ENCODE assay signal across 10 cellular contexts in genomic region chr5:177306674-177307543, GRCh38. TPM values are rescaled to one million over a fixed set of nuclear protein-coding genes. Genes with fewer than 3 reads are reported as not detected.
DNase-seq lines count a peak whose midpoint lies in the region; ATAC-seq, FAIRE-seq and TF ChIP-seq lines count a peak whose summit lies in the region.
"Had no signal": no experiment of that assay in that cellular context is flagged by ENCODE, and none has a peak within 500 bp of the region (broad histone marks: within the 10 kb centered on the region; RNA-seq: fewer than 3 reads in every experiment).

No MANE protein-coding gene starts in this region.

- intact Hi-C loops in K562 (cut with micrococcal nuclease): no loop called here

- H3K18ac ChIP-seq in mesendoderm (ENCODE audit: low read length): no peak overlapping the region

- H2BK5ac ChIP-seq in mesendoderm (ENCODE audit: low read length): no peak overlapping the region

- no peak overlapping the region for H4K8ac ChIP-seq in mesendoderm (ENCODE audit: low read depth, low read length)

- no peaks in the 10 kb centered on the region for H3K9me3 ChIP-seq in K562 (replicated peaks; ENCODE audit: control insufficient read depth, insufficient read depth, low read depth, low read length)

- no TSS peak for BruUV-seq in K562 (replicated peaks; lab: Mats Ljungman, UMichigan)

- FAIRE-seq in K562 (lab: Jason Lieb, UNC): no peak

- ATAC-seq in K562: no peak
- ATAC-seq in GM21528 (IDR thresholded peaks at IDR 0.05; ENCODE audit: low FRiP score, unreplicated experiment): no peak
- ATAC-seq in naive thymus-derived CD8-positive, alpha-beta T cell: no peak

- peak overlapping the region in 1 of 2 experiments; percentile 40; a peak in 2 of 4 replicates for H3K9ac ChIP-seq in K562 (ENCODE audit: insufficient read depth in 1 of 2, low read depth in 2 of 2, low read length in 2 of 2)
- no peak overlapping the region for H3K9ac ChIP-seq in mesendoderm (ENCODE audit: low read length)
- H3K9ac ChIP-seq: parathyroid adenoma had no signal

- H3K27me3 ChIP-seq in GM06990 (replicated peaks; ENCODE audit: control insufficient read depth, insufficient read depth, low read length): no peaks in the 10 kb centered on the region
- no peaks in the 10 kb centered on the region for H3K27me3 ChIP-seq in K562 (ENCODE audit: control insufficient read depth in 2 of 2, insufficient read depth in 2 of 2, low read length in 2 of 2)
- no peaks in the 10 kb centered on the region for H3K27me3 ChIP-seq in mesendoderm (ENCODE audit: insufficient read depth, low read length, poor library complexity)

- H4K5ac ChIP-seq in mesendoderm (ENCODE audit: low read length): no peak overlapping the region

- H3K4me3 ChIP-seq in GM06990 (replicated peaks; ENCODE audit: low read depth, low read length): no peak overlapping the region
- no peak overlapping the region for H3K4me3 ChIP-seq in K562
- no peak overlapping the region for H3K4me3 ChIP-seq in mesendoderm (ENCODE audit: low read length)

- H3K9me1 ChIP-seq in K562 (ENCODE audit: control insufficient read depth, insufficient read depth, low read length): no peaks in the 10 kb centered on the region

- WGBS in K562 (ENCODE audit: insufficient coverage, low coverage, missing lambda C conversion rate): 82% methylated on average over 14 of the region's 15 CpGs
- WGBS in mesendoderm (ENCODE audit: extremely low coverage, insufficient coverage, low lambda C conversion rate): no CpG with 5 or more reads among the region's 15 CpGs

- POLR2A ChIA-PET in K562 (lab: Yijun Ruan, JAX): interaction anchor here (0.6 to 1.8 kb wide), 5 partner anchors 9 to 120 kb away, joined by 3 to 6 read pairs (median 4); partner anchors contain the start of gene LMAN2
- POLR2A ChIA-PET in naive thymus-derived CD8-positive, alpha-beta T cell (lab: Charles Lee): interaction anchor here (0.9 to 1.0 kb wide), 2 partner anchors 45 to 46 kb away, joined by 3 to 5 read pairs; partner anchors contain the start of gene LMAN2

- peaks cover 25 to 70% (median 62%) of the 10 kb centered on the region in 4 donors for H3K4me1 Mint-ChIP-seq in naive thymus-derived CD8-positive, alpha-beta T cell

- H2AK5ac ChIP-seq in mesendoderm (ENCODE audit: low read length): no peak overlapping the region

- H3K79me2 ChIP-seq in K562 (ENCODE audit: control insufficient read depth, insufficient read depth, low read length) (peaks cover 53% of the 10 kb centered on the region), mesendoderm (ENCODE audit: control insufficient read depth, insufficient read depth, low read length) (peaks cover 18% of the 10 kb centered on the region)

- DNase-seq in GM06990 (ENCODE audit: extremely low read depth, insufficient read length) (no peak), MV-4-11 (lab: John Stamatoyannopoulos, UW) (peak; percentile 97), K562 (ENCODE audit: extremely low read depth in 1 of 4, low spot score in 3 of 4) (peak in 1 of 4 experiments; percentile 39), mesendoderm (peak; percentile 42), NCI-H2081 treated with DMSO at 0.1 percent for 48 hours (lab: John Stamatoyannopoulos, UW) (no peak)
- DNase-seq in stimulated activated CD4-positive, alpha-beta T cell treated with anti-CD3 and anti-CD28 coated beads, Interleukin-15, amount 100 ng/mL, for 24 hours: no peak
- no peak for DNase-seq in naive thymus-derived CD8-positive, alpha-beta T cell
- DNase-seq: NCI-H2171 had no signal

- CTCF ChIA-PET in K562 (lab: Yijun Ruan, JAX; ENCODE audit: low intra/inter-chr PET ratio): no interaction called here

- H3K4me2 ChIP-seq in K562 (ENCODE audit: insufficient read depth, low read length) (no peak overlapping the region), mesendoderm (ENCODE audit: low read length) (no peak overlapping the region)

- H3K27me3 Mint-ChIP-seq in naive thymus-derived CD8-positive, alpha-beta T cell: peaks cover 0 to 4% (median 0%) of the 10 kb centered on the region in 5 donors

- H4K20me1 ChIP-seq in K562 (replicated peaks; ENCODE audit: control insufficient read depth, insufficient read depth, low read length): peaks cover 4% of the 10 kb centered on the region

- H3K79me1 ChIP-seq in mesendoderm (ENCODE audit: low read length): peaks cover 8% of the 10 kb centered on the region

- no peaks in the 10 kb centered on the region for H3K9me3 Mint-ChIP-seq in naive thymus-derived CD8-positive, alpha-beta T cell

- peaks cover 26 to 62% of the 10 kb centered on the region in 2 experiments; a peak in 4 of 5 replicates for H3K4me1 ChIP-seq in K562 (replicated peaks in 1 of 2; ENCODE audit: control insufficient read depth in 2 of 2, insufficient read depth in 2 of 2, low read length in 2 of 2)
- H3K4me1 ChIP-seq in mesendoderm (ENCODE audit: control insufficient read depth, low read depth, low read length): peaks cover 4% of the 10 kb centered on the region

- H3K56ac ChIP-seq in mesendoderm (ENCODE audit: low read length): no peak overlapping the region

- no peak for TF ChIP-seq RAD21 in K562 (CRISPR knock-in tag; conservative IDR thresholded peaks at IDR 0.05 in 1 of 2, IDR thresholded peaks at IDR 0.05 in 1 of 2)

- no peak overlapping the region for H3K23ac ChIP-seq in mesendoderm (ENCODE audit: low read length)

- in situ Hi-C loops in K562 (cut with MboI): no loop called here

- peak overlapping the region in 5 of 10 donors; percentile 26 to 87 (median 77) for H3K27ac Mint-ChIP-seq in naive thymus-derived CD8-positive, alpha-beta T cell

- H3K27ac ChIP-seq in K562 (ENCODE audit: extremely low read depth, low read depth, low read length): no peak overlapping the region
- no peak overlapping the region for H3K27ac ChIP-seq in mesendoderm (ENCODE audit: low read depth, low read length)
- H3K27ac ChIP-seq: parathyroid adenoma had no signal

- no peak overlapping the region for H2AFZ ChIP-seq in K562 (ENCODE audit: low read depth, low read length)
- H2AFZ ChIP-seq: parathyroid adenoma had no signal

- TF ChIP-seq EP300 in K562 (IDR thresholded peaks at IDR 0.05; ENCODE audit: low read length): no peak

- H2BK120ac ChIP-seq in mesendoderm (ENCODE audit: low read depth, low read length): no peak overlapping the region

- H3K4me3 Mint-ChIP-seq in naive thymus-derived CD8-positive, alpha-beta T cell: peak overlapping the region in 3 of 10 donors; percentile 28 to 91 (median 53)

- H3K4ac ChIP-seq in mesendoderm (ENCODE audit: low read depth, low read length): no peak overlapping the region

- no peak overlapping the region for H2BK15ac ChIP-seq in mesendoderm (replicated peaks; ENCODE audit: low read depth)

- TF ChIP-seq CTCF in GM06990 (IDR thresholded peaks at IDR 0.05; ENCODE audit: insufficient read depth, low read length, poor library complexity, severe bottlenecking) (peak; percentile 24), K562 (IDR thresholded peaks at IDR 0.05 in 2 of 3, conservative IDR thresholded peaks at IDR 0.05 in 1 of 3; ENCODE audit: insufficient read depth in 2 of 3, low read depth in 1 of 3, low read length in 3 of 3) (peak in 2 of 3 experiments; percentile 13 to 35; a peak in 2 of 6 replicates)

- H3K36me3 ChIP-seq in GM06990 (ENCODE audit: control insufficient read depth, insufficient read depth, low read length): peaks cover 12% of the 10 kb centered on the region
- H3K36me3 ChIP-seq in K562 (ENCODE audit: control insufficient read depth, insufficient read depth, low read length): peaks cover 39% of the 10 kb centered on the region
- peaks cover 3% of the 10 kb centered on the region for H3K36me3 ChIP-seq in mesendoderm (ENCODE audit: control insufficient read depth, insufficient read depth, low read length)

- TF ChIP-seq POLR2A in K562 (conservative IDR thresholded peaks at IDR 0.05): peak; percentile 77

- H3K36me3 Mint-ChIP-seq in naive thymus-derived CD8-positive, alpha-beta T cell: peaks cover 0 to 25% (median 7%) of the 10 kb centered on the region in 3 donors

RNA-seq across cellular contexts. Expression of gene PRELID1, which starts 3.3 kb away (rescaled TPM):
- 48.2 and 87.9 TPM in 2 replicates for total RNA-seq in K562 (2011; cell fraction: chromatin; rRNA removed; ENCODE audit: low replicate concordance)
- total RNA-seq in K562 (2011; cell fraction: nucleolus; rRNA removed): 113 and 136 TPM in 2 replicates
- total RNA-seq in K562 (2011; cell fraction: nucleoplasm; rRNA removed): 88.0 and 98.6 TPM in 2 replicates
- total RNA-seq in K562 (2014; rRNA removed) (330 and 397 TPM in 2 replicates), K562 (2014; rRNA removed; fragmentation: Illumina TruSeq; extraction: Trizol) (240 and 288 TPM in 2 replicates), K562 (2015; rRNA removed; fragmentation: Illumina TruSeq; extraction: Trizol) (336 and 342 TPM in 2 replicates), K562 (2021) (357 and 376 TPM in 2 replicates)
- polyA plus RNA-seq in K562 (2011; rRNA removed) (306 and 340 TPM in 2 replicates), K562 (2014; fragmentation: Illumina TruSeq; extraction: Trizol) (313 and 379 TPM in 2 replicates), K562 (2014; fragmentation: Nextera tagmentation; extraction: Ambion mirVana) (10 to 100 TPM; 40.1 to 63.7 TPM), K562 (2014; rRNA removed) (484 and 583 TPM in 2 replicates)
- 419 and 903 TPM in 2 replicates for polyA plus RNA-seq in K562 (2011; cell fraction: cytosol; rRNA removed)
- polyA plus RNA-seq in K562 (2011; cell fraction: nucleus; rRNA removed): 140 and 180 TPM in 2 replicates
- 250 and 264 TPM in 2 replicates for polyA plus RNA-seq in K562 (2012)
- polyA minus RNA-seq in K562 (2011; rRNA and poly(A)+ RNA removed): 122 and 169 TPM in 2 replicates
- 115 and 142 TPM in 2 replicates for polyA minus RNA-seq in K562 (2011; cell fraction: cytosol; rRNA and poly(A)+ RNA removed)
- polyA minus RNA-seq in K562 (2011; cell fraction: nucleus; rRNA and poly(A)+ RNA removed): 52.6 and 54.7 TPM in 2 replicates
- polyA plus RNA-seq in mesendoderm (2013, experiment 1 of 2): 308 TPM
- 317 TPM for polyA plus RNA-seq in mesendoderm (2013, experiment 2 of 2)
- 10 to 100 TPM; 54.2 to 61.4 TPM for total RNA-seq in naive thymus-derived CD8-positive, alpha-beta T cell
- polyA plus RNA-seq in naive thymus-derived CD8-positive, alpha-beta T cell: 100 to 1,000 TPM; 163 to 204 (median 180) TPM

RNA-seq across cellular contexts. Expression of gene RAB24, which starts 3.4 kb away (rescaled TPM):
- total RNA-seq in K562 (2011; cell fraction: chromatin; rRNA removed; ENCODE audit: low replicate concordance): 54.0 and 133 TPM in 2 replicates
- 129 and 138 TPM in 2 replicates for total RNA-seq in K562 (2011; cell fraction: nucleolus; rRNA removed)
- 74.5 and 88.1 TPM in 2 replicates for total RNA-seq in K562 (2011; cell fraction: nucleoplasm; rRNA removed)
- total RNA-seq in K562 (2014; rRNA removed) (61.1 and 72.5 TPM in 2 replicates), K562 (2014; rRNA removed; fragmentation: Illumina TruSeq; extraction: Trizol) (16.8 and 21.2 TPM in 2 replicates), K562 (2015; rRNA removed; fragmentation: Illumina TruSeq; extraction: Trizol) (21.1 and 22.2 TPM in 2 replicates), K562 (2021) (52.5 and 56.7 TPM in 2 replicates)
- polyA plus RNA-seq in K562 (2011; rRNA removed) (70.4 and 85.1 TPM in 2 replicates), K562 (2014; fragmentation: Illumina TruSeq; extraction: Trizol) (34.8 and 40.4 TPM in 2 replicates), K562 (2014; fragmentation: Nextera tagmentation; extraction: Ambion mirVana) (10 to 100 TPM; 13.9 to 15.7 TPM), K562 (2014; rRNA removed) (107 TPM in 2 replicates)
- polyA plus RNA-seq in K562 (2011; cell fraction: cytosol; rRNA removed): 83.0 and 103 TPM in 2 replicates
- polyA plus RNA-seq in K562 (2011; cell fraction: nucleus; rRNA removed): 376 and 417 TPM in 2 replicates
- 48.9 and 65.7 TPM in 2 replicates for polyA plus RNA-seq in K562 (2012)
- polyA minus RNA-seq in K562 (2011; rRNA and poly(A)+ RNA removed): 15.0 and 17.4 TPM in 2 replicates
- polyA minus RNA-seq in K562 (2011; cell fraction: cytosol; rRNA and poly(A)+ RNA removed): 10.5 and 14.7 TPM in 2 replicates
- polyA minus RNA-seq in K562 (2011; cell fraction: nucleus; rRNA and poly(A)+ RNA removed): 32.3 and 39.1 TPM in 2 replicates
- 10.6 TPM for polyA plus RNA-seq in mesendoderm (2013, experiment 1 of 2)
- polyA plus RNA-seq in mesendoderm (2013, experiment 2 of 2): 10.3 TPM
- 10 to 100 TPM; 23.3 TPM for total RNA-seq in naive thymus-derived CD8-positive, alpha-beta T cell
- polyA plus RNA-seq in naive thymus-derived CD8-positive, alpha-beta T cell: 10 to 100 TPM; 20.8 to 26.9 (median 26.1) TPM

RNA-seq across cellular contexts. Expression of gene MXD3, which starts 4.8 kb away (rescaled TPM):
- 16.1 and 35.8 TPM in 2 replicates for total RNA-seq in K562 (2011; cell fraction: chromatin; rRNA removed; ENCODE audit: low replicate concordance)
- total RNA-seq in K562 (2011; cell fraction: nucleolus; rRNA removed): 30.9 and 32.9 TPM in 2 replicates
- 25.8 and 34.4 TPM in 2 replicates for total RNA-seq in K562 (2011; cell fraction: nucleoplasm; rRNA removed)
- total RNA-seq in K562 (2014; rRNA removed): 18.2 and 19.5 TPM in 2 replicates
- 0.65 and 0.83 TPM in 2 replicates for total RNA-seq in K562 (2014; rRNA removed; fragmentation: Illumina TruSeq; extraction: Trizol)
- 4.5 and 6.1 TPM in 2 replicates for total RNA-seq in K562 (2015; rRNA removed; fragmentation: Illumina TruSeq; extraction: Trizol)
- 12.0 and 16.2 TPM in 2 replicates for total RNA-seq in K562 (2021)
- polyA plus RNA-seq in K562 (2011; rRNA removed): 5.2 and 13.6 TPM in 2 replicates
- polyA plus RNA-seq in K562 (2011; cell fraction: cytosol; rRNA removed): 9.9 and 15.2 TPM in 2 replicates
- 81.7 and 87.5 TPM in 2 replicates for polyA plus RNA-seq in K562 (2011; cell fraction: nucleus; rRNA removed)
- polyA plus RNA-seq in K562 (2012): 9.2 and 20.7 TPM in 2 replicates
- 1.8 and 4.5 TPM in 2 replicates for polyA plus RNA-seq in K562 (2014; fragmentation: Illumina TruSeq; extraction: Trizol)
- polyA plus RNA-seq in K562 (2014; fragmentation: Nextera tagmentation; extraction: Ambion mirVana): under 1 TPM; 0.28 to 0.59 TPM
- 22.8 and 24.8 TPM in 2 replicates for polyA plus RNA-seq in K562 (2014; rRNA removed)
- polyA minus RNA-seq in K562 (2011; rRNA and poly(A)+ RNA removed): 1.8 and 1.9 TPM in 2 replicates
- 1.2 and 4.6 TPM in 2 replicates for polyA minus RNA-seq in K562 (2011; cell fraction: cytosol; rRNA and poly(A)+ RNA removed)
- polyA minus RNA-seq in K562 (2011; cell fraction: nucleus; rRNA and poly(A)+ RNA removed): 12.3 and 14.9 TPM in 2 replicates
- 3.1 TPM for polyA plus RNA-seq in mesendoderm (2013, experiment 1 of 2)
- polyA plus RNA-seq in mesendoderm (2013, experiment 2 of 2): 2.6 TPM
- 10 to 100 TPM; 13.6 to 18.1 TPM for total RNA-seq in naive thymus-derived CD8-positive, alpha-beta T cell
- polyA plus RNA-seq in naive thymus-derived CD8-positive, alpha-beta T cell: 1 to 10 TPM in 1 of 3 donors, under 1 TPM in 2; 0.07 to 1.1 (median 0.44) TPM

RNA-seq across cellular contexts. Expression of gene LMAN2, which starts 44.6 kb away (rescaled TPM):
- total RNA-seq in K562 (2011; cell fraction: chromatin; rRNA removed; ENCODE audit: low replicate concordance): 108 and 260 TPM in 2 replicates
- 422 and 429 TPM in 2 replicates for total RNA-seq in K562 (2011; cell fraction: nucleolus; rRNA removed)
- 240 and 283 TPM in 2 replicates for total RNA-seq in K562 (2011; cell fraction: nucleoplasm; rRNA removed)
- total RNA-seq in K562 (2014; rRNA removed): 200 and 216 TPM in 2 replicates
- 69.3 and 110 TPM in 2 replicates for total RNA-seq in K562 (2014; rRNA removed; fragmentation: Illumina TruSeq; extraction: Trizol)
- total RNA-seq in K562 (2015; rRNA removed; fragmentation: Illumina TruSeq; extraction: Trizol): 179 and 196 TPM in 2 replicates
- 130 and 136 TPM in 2 replicates for total RNA-seq in K562 (2021)
- 119 and 150 TPM in 2 replicates for polyA plus RNA-seq in K562 (2011; rRNA removed)
- polyA plus RNA-seq in K562 (2011; cell fraction: cytosol; rRNA removed): 299 and 407 TPM in 2 replicates
- 207 and 224 TPM in 2 replicates for polyA plus RNA-seq in K562 (2011; cell fraction: nucleus; rRNA removed)
- 176 and 216 TPM in 2 replicates for polyA plus RNA-seq in K562 (2012)
- 241 and 254 TPM in 2 replicates for polyA plus RNA-seq in K562 (2014; fragmentation: Illumina TruSeq; extraction: Trizol)
- 1 to 10 TPM; 2.7 to 8.5 TPM for polyA plus RNA-seq in K562 (2014; fragmentation: Nextera tagmentation; extraction: Ambion mirVana)
- 196 and 235 TPM in 2 replicates for polyA plus RNA-seq in K562 (2014; rRNA removed)
- 113 and 151 TPM in 2 replicates for polyA minus RNA-seq in K562 (2011; rRNA and poly(A)+ RNA removed)
- polyA minus RNA-seq in K562 (2011; cell fraction: cytosol; rRNA and poly(A)+ RNA removed): 150 and 163 TPM in 2 replicates
- 76.1 and 108 TPM in 2 replicates for polyA minus RNA-seq in K562 (2011; cell fraction: nucleus; rRNA and poly(A)+ RNA removed)
- polyA plus RNA-seq in mesendoderm (2013, experiment 1 of 2): 179 TPM
- polyA plus RNA-seq in mesendoderm (2013, experiment 2 of 2): 188 TPM
- total RNA-seq in naive thymus-derived CD8-positive, alpha-beta T cell: 10 to 100 TPM; 77.1 to 89.0 TPM
- 100 to 1,000 TPM; 212 to 243 (median 242) TPM for polyA plus RNA-seq in naive thymus-derived CD8-positive, alpha-beta T cell

RNA-seq across cellular contexts. Expression of gene RGS14, which starts 50.8 kb away (rescaled TPM):
- total RNA-seq in K562 (2011; cell fraction: chromatin; rRNA removed; ENCODE audit: low replicate concordance): 35.8 and 98.9 TPM in 2 replicates
- 87.6 and 104 TPM in 2 replicates for total RNA-seq in K562 (2011; cell fraction: nucleolus; rRNA removed)
- total RNA-seq in K562 (2011; cell fraction: nucleoplasm; rRNA removed): 52.4 and 57.0 TPM in 2 replicates
- total RNA-seq in K562 (2014; rRNA removed) (63.1 and 86.1 TPM in 2 replicates), K562 (2014; rRNA removed; fragmentation: Illumina TruSeq; extraction: Trizol) (6.3 and 10.5 TPM in 2 replicates), K562 (2015; rRNA removed; fragmentation: Illumina TruSeq; extraction: Trizol) (34.5 and 38.8 TPM in 2 replicates), K562 (2021) (50.3 and 55.4 TPM in 2 replicates)
- polyA plus RNA-seq in K562 (2011; rRNA removed) (21.2 and 40.8 TPM in 2 replicates), K562 (2014; fragmentation: Illumina TruSeq; extraction: Trizol) (42.0 and 46.3 TPM in 2 replicates), K562 (2014; fragmentation: Nextera tagmentation; extraction: Ambion mirVana) (1 to 10 TPM in 1 of 2 experiments, under 1 TPM in 1; 0.28 to 1.3 TPM), K562 (2014; rRNA removed) (75.9 and 101 TPM in 2 replicates)
- 54.2 and 98.9 TPM in 2 replicates for polyA plus RNA-seq in K562 (2011; cell fraction: cytosol; rRNA removed)
- 174 and 232 TPM in 2 replicates for polyA plus RNA-seq in K562 (2011; cell fraction: nucleus; rRNA removed)
- 40.9 and 53.0 TPM in 2 replicates for polyA plus RNA-seq in K562 (2012)
- 11.5 and 13.6 TPM in 2 replicates for polyA minus RNA-seq in K562 (2011; rRNA and poly(A)+ RNA removed)
- 20.3 and 24.8 TPM in 2 replicates for polyA minus RNA-seq in K562 (2011; cell fraction: cytosol; rRNA and poly(A)+ RNA removed)
- polyA minus RNA-seq in K562 (2011; cell fraction: nucleus; rRNA and poly(A)+ RNA removed): 49.7 and 64.5 TPM in 2 replicates
- polyA plus RNA-seq in mesendoderm (2013, experiment 1 of 2): 8.6 TPM
- polyA plus RNA-seq in mesendoderm (2013, experiment 2 of 2): 8.8 TPM
- total RNA-seq in naive thymus-derived CD8-positive, alpha-beta T cell: 100 to 1,000 TPM; 117 to 122 TPM
- polyA plus RNA-seq in naive thymus-derived CD8-positive, alpha-beta T cell: 10 to 100 TPM; 40.9 to 89.3 (median 45.9) TPM

Comparison
In these comparisons a context has a peak if more than half of its experiments do, and no peak if none do; other contexts are left out.
1. DNase-seq: peak in MV-4-11 (single experiment) and mesendoderm (single experiment); none in GM06990 (single experiment), NCI-H2081 treated with DMSO at 0.1 percent for 48 hours (single experiment), stimulated activated CD4-positive, alpha-beta T cell treated with anti-CD3 and anti-CD28 coated beads, Interleukin-15, amount 100 ng/mL, for 24 hours (single experiment) and naive thymus-derived CD8-positive, alpha-beta T cell (0 of 10).